In genomic region chr17:43483674-43484551, GRCh38 we compare ENCODE assay signal across 8 cellular contexts. TPM values are rescaled to one million over a fixed set of nuclear protein-coding genes. Genes with fewer than 3 reads are reported as not detected.
A peak's percentile ranks its signal among the peaks of the same experiment; 100 is the strongest.
DNase-seq lines count a peak whose midpoint lies in the region; ATAC-seq, FAIRE-seq and TF ChIP-seq lines count a peak whose summit lies in the region.

Gene DHX8, plus strand, starts transcription at chr17:43483975. Its CDS starts 63 bp downstream, at chr17:43484038.

- intact Hi-C loops in left ventricle myocardium inferior (cut with micrococcal nuclease) (loop anchor here (2.0 kb wide), 1 partner anchor 89 kb away; no protein-coding TSS in a partner anchor), prostate gland (cut with DNase I) (loop anchor here (1.0 to 10.0 kb wide), 3 partner anchors 85 to 269 kb away; partner anchors contain the start of gene TMEM106A)

- TF ChIP-seq POLR2A in GM12892 (IDR thresholded peaks at IDR 0.05; ENCODE audit: low read depth, low read length) (peak; percentile 92), prostate gland (IDR thresholded peaks at IDR 0.05) (peak; percentile 49)

- peaks cover 6% of the 10 kb centered on the region for H3K36me3 Mint-ChIP-seq in T-helper 1 cell treated with Interleukin-12 subunit alpha and Interleukin-12 subunit beta and Interleukin-4 antibody, amounts not matched to agents 30 μg/mL and 1 μg/mL, for 36 hours (ENCODE audit: low read depth)

- peak within 1 kb of the TSS; percentile 80 for H3K4me3 ChIP-seq in left ventricle myocardium inferior
- H3K4me3 ChIP-seq in prostate gland, result peak within 1 kb of the TSS; percentile 54 to 70

- H3K36me3 ChIP-seq in left ventricle myocardium inferior, result no peaks in the 10 kb centered on the region
- no peaks in the 10 kb centered on the region for H3K36me3 ChIP-seq in prostate gland

- H3K27me3 ChIP-seq in left ventricle myocardium inferior (ENCODE audit: low read depth) (no peaks in the 10 kb centered on the region), prostate gland (replicated peaks; ENCODE audit: insufficient read depth) (no peaks in the 10 kb centered on the region)

- H3K27me3 Mint-ChIP-seq in T-helper 1 cell treated with Interleukin-12 subunit alpha and Interleukin-12 subunit beta and Interleukin-4 antibody, amounts not matched to agents 30 μg/mL and 1 μg/mL, for 36 hours (ENCODE audit: low read depth), result no peaks in the 10 kb centered on the region

- under 1% methylated on average over 48 of the region's 51 CpGs for WGBS in prostate gland

- peak within 1 kb of the TSS; percentile 100 for H3K4me3 Mint-ChIP-seq in T-helper 1 cell treated with Interleukin-12 subunit alpha and Interleukin-12 subunit beta and Interleukin-4 antibody, amounts not matched to agents 30 μg/mL and 1 μg/mL, for 36 hours

- peaks cover 20% of the 10 kb centered on the region for H3K4me1 Mint-ChIP-seq in T-helper 1 cell treated with Interleukin-12 subunit alpha and Interleukin-12 subunit beta and Interleukin-4 antibody, amounts not matched to agents 30 μg/mL and 1 μg/mL, for 36 hours (ENCODE audit: low read depth)

- TF ChIP-seq CTCF in left ventricle myocardium inferior (IDR thresholded peaks at IDR 0.05; ENCODE audit: borderline replicate concordance) (peak; percentile 100), prostate gland (IDR thresholded peaks at IDR 0.05) (peak; percentile 99 to 100 (median 100))

- H3K9me3 ChIP-seq in left ventricle myocardium inferior (replicated peaks) (no peaks in the 10 kb centered on the region), prostate gland (no peaks in the 10 kb centered on the region)

- peak; percentile 95 for ATAC-seq in HG02870 (IDR thresholded peaks at IDR 0.05; ENCODE audit: unreplicated experiment)

- H3K4me1 ChIP-seq in left ventricle myocardium inferior (peaks cover 55% of the 10 kb centered on the region), prostate gland (replicated peaks) (peaks cover 7% of the 10 kb centered on the region)

- no peaks in the 10 kb centered on the region for H3K9me3 Mint-ChIP-seq in T-helper 1 cell treated with Interleukin-12 subunit alpha and Interleukin-12 subunit beta and Interleukin-4 antibody, amounts not matched to agents 30 μg/mL and 1 μg/mL, for 36 hours

- H3K27ac ChIP-seq in left ventricle myocardium inferior (replicated peaks) (peak within 1 kb of the TSS; percentile 87), prostate gland (peak within 1 kb of the TSS; percentile 76 to 81)

- DNase-seq in GM12892 (ENCODE audit: insufficient read length) (peak; percentile 74), NCI-H146 treated with DMSO at 0.1 percent for 48 hours (lab: John Stamatoyannopoulos, UW; ENCODE audit: unreplicated experiment) (peak; percentile 99), amygdala (lab: John Stamatoyannopoulos, UW) (peak; percentile 77 to 100 (median 96)), left ventricle myocardium inferior (peak; percentile 97), prostate gland (ENCODE audit: low spot score) (peak; percentile 95), urothelium cell line (ENCODE audit: low spot score) (peak; percentile 95)

- H3K27ac Mint-ChIP-seq in T-helper 1 cell treated with Interleukin-12 subunit alpha and Interleukin-12 subunit beta and Interleukin-4 antibody, amounts not matched to agents 30 μg/mL and 1 μg/mL, for 36 hours, result peak within 1 kb of the TSS; percentile 94

- FAIRE-seq in GM12892 (lab: Jason Lieb, UNC) (peak; percentile 95), urothelium cell line (lab: Jason Lieb, UNC) (peak; percentile 76)

RNA-seq across cellular contexts. Expression of gene DHX8, which starts in this region (rescaled TPM):
- 15.2 TPM for polyA plus RNA-seq in GM12892 (2012; ENCODE audit: missing spikeins)
- total RNA-seq in left ventricle myocardium inferior (26.0 TPM), prostate gland (10 to 100 TPM; 35.7 to 52.9 TPM)

Comparison
In these comparisons a context has a peak if more than half of its experiments do, and no peak if none do; other contexts are left out.
1. Peak in every context shown above with its lines: DNase-seq, ATAC-seq, H3K4me3 ChIP-seq and H3K27ac ChIP-seq.